Comparison of ENCODE assay signal across 18 cellular contexts in the genomic region with DNA sequence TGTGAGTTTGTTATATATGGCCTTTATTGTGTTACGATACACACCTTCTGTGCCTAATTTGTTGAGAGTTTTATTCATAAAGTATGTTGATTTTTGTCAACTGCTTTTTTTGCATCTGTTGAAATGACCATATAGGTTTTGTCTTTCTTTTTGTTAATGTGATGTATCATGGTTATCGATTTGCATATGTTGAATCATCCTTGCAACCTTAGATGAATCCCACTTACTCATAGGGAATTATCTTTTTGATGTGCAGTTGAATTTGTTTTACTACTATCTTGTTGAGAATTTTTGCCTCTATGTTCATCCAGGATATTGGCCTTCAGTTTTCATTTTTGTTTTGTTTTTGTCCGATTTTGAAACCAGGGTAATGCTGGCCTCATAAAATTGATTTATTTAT.
"Had no signal": no experiment of that assay in that cellular context is flagged by ENCODE, and none has a peak within 500 bp of the region (broad histone marks: within the 10 kb centered on the region; RNA-seq: fewer than 3 reads in every experiment).

No MANE protein-coding gene starts in this region.

- ATAC-seq: effector memory CD8-positive, alpha-beta T cell; heart left ventricle; naive thymus-derived CD4-positive, alpha-beta T cell; psoas muscle; right lobe of liver; stimulated activated naive B cell treated with anti-CD40 and anti-IgM and Interleukin-4, amounts not matched to agents 10 μg/mL and 1 μg/mL and 100 μg/mL, for 72 hours had no signal

- H3K4me1 Mint-ChIP-seq: stimulated activated naive B cell treated with anti-CD40 and anti-IgM and Interleukin-4, amounts not matched to agents 10 μg/mL and 1 μg/mL and 100 μg/mL, for 72 hours had no signal

- H3K27ac Mint-ChIP-seq: dendritic cell treated with granulocyte-macrophage colony-stimulating factor and Interleukin-4, amounts not matched to agents 40 ng/mL and 50 ng/mL, for 4 days; effector memory CD8-positive, alpha-beta T cell; naive thymus-derived CD4-positive, alpha-beta T cell; nephron progenitor cell; stimulated activated naive B cell treated with anti-CD40 and anti-IgM and Interleukin-4, amounts not matched to agents 10 μg/mL and 1 μg/mL and 100 μg/mL, for 72 hours had no signal

- DNase-seq: effector memory CD8-positive, alpha-beta T cell; erythroblast; heart left ventricle; hippocampal formation; kidney glomerular epithelial cell; naive thymus-derived CD4-positive, alpha-beta T cell; nephron progenitor cell; psoas muscle; retina; right lobe of liver; stimulated activated CD4-positive, alpha-beta T cell treated with anti-CD3 and anti-CD28 coated beads, Interleukin-2, amount 100 ng/mL, for 24 hours; stimulated activated CD4-positive, alpha-beta T cell treated with anti-CD3 and anti-CD28 coated beads, Interleukin-4, amount 100 ng/mL, for 4 hours; stimulated activated naive B cell treated with anti-CD40 and anti-IgM and Interleukin-4, amounts not matched to agents 10 μg/mL and 1 μg/mL and 100 μg/mL, for 72 hours; stomach; substantia nigra; transverse colon had no signal

- H3K4me3 ChIP-seq: heart left ventricle, psoas muscle, right lobe of liver, stomach, thoracic aorta, transverse colon had no signal

- H3K27me3 Mint-ChIP-seq: dendritic cell treated with granulocyte-macrophage colony-stimulating factor and Interleukin-4, amounts not matched to agents 40 ng/mL and 50 ng/mL, for 4 days; stimulated activated naive B cell treated with anti-CD40 and anti-IgM and Interleukin-4, amounts not matched to agents 10 μg/mL and 1 μg/mL and 100 μg/mL, for 72 hours had no signal

- H3K4me3 Mint-ChIP-seq: dendritic cell treated with granulocyte-macrophage colony-stimulating factor and Interleukin-4, amounts not matched to agents 40 ng/mL and 50 ng/mL, for 4 days; effector memory CD8-positive, alpha-beta T cell; naive thymus-derived CD4-positive, alpha-beta T cell; nephron progenitor cell; stimulated activated naive B cell treated with anti-CD40 and anti-IgM and Interleukin-4, amounts not matched to agents 10 μg/mL and 1 μg/mL and 100 μg/mL, for 72 hours had no signal
